ENCODE assay signal across 1 cellular context in genomic region chr12:128909653-128910052, GRCh38.
TF ChIP-seq lines count a peak whose summit lies in the region.

No MANE protein-coding gene starts in this region.

TF ChIP-seq in WTC11, 78 proteins besides CTCF, POLR2A, EP300 and RAD21 (continued from another document):
- TF ChIP-seq, protein P1, sequence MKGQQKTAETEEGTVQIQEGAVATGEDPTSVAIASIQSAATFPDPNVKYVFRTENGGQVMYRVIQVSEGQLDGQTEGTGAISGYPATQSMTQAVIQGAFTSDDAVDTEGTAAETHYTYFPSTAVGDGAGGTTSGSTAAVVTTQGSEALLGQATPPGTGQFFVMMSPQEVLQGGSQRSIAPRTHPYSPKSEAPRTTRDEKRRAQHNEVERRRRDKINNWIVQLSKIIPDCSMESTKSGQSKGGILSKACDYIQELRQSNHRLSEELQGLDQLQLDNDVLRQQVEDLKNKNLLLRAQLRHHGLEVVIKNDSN (CRISPR knock-in tag; IDR thresholded peaks at IDR 0.05): no peak
- no peak for TF ChIP-seq ZNF396 (CRISPR knock-in tag; IDR thresholded peaks at IDR 0.05; ENCODE audit: borderline replicate concordance)
